In genomic region chr2:222424281-222424728, GRCh38 we compare ENCODE assay signal across 8 cellular contexts. TPM values are rescaled to one million over a fixed set of nuclear protein-coding genes. Genes with fewer than 3 reads are reported as not detected.
DNase-seq lines count a peak whose midpoint lies in the region; ATAC-seq lines count a peak whose summit lies in the region.

Gene SGPP2, plus strand, starts transcription at chr2:222424543. Its CDS starts 60 bp downstream, at chr2:222424603.

- H3K4me3 ChIP-seq in effector memory CD4-positive, alpha-beta T cell (ENCODE audit: insufficient read depth, low read depth, low read length, poor library complexity, severe bottlenecking), result peak within 1 kb of the TSS; percentile 62

- DNase-seq in DMS53 (lab: John Stamatoyannopoulos, UW) (peak; percentile 65), DMS53 treated with DMSO at 0.1 percent for 48 hours (lab: John Stamatoyannopoulos, UW; ENCODE audit: unreplicated experiment) (no peak), T-helper 17 cell (peak; percentile 9 to 31 (median 17)), SW 1271 (lab: John Stamatoyannopoulos, UW) (no peak), epidermal melanocyte (ENCODE audit: insufficient read length, low spot score) (no peak)
- DNase-seq in effector memory CD4-positive, alpha-beta T cell, result peak in 1 of 3 donors; percentile 8
- DNase-seq in naive thymus-derived CD8-positive, alpha-beta T cell, result no peak

- peaks cover 3% of the 10 kb centered on the region for H3K4me1 ChIP-seq in effector memory CD4-positive, alpha-beta T cell (ENCODE audit: control insufficient read depth, insufficient read depth, low read length, poor library complexity, severe bottlenecking)

- peak within 1 kb of the TSS; percentile 98 for H3K4me3 Mint-ChIP-seq in T-helper 17 cell
- peak within 1 kb of the TSS; percentile 50 to 81 (median 76) for H3K4me3 Mint-ChIP-seq in naive thymus-derived CD8-positive, alpha-beta T cell

- H3K27me3 Mint-ChIP-seq in T-helper 17 cell, result peaks cover 34% of the 10 kb centered on the region
- H3K27me3 Mint-ChIP-seq in naive thymus-derived CD8-positive, alpha-beta T cell, result peaks cover 39 to 62% (median 56%) of the 10 kb centered on the region in 5 donors

- peaks cover 30% of the 10 kb centered on the region for H3K4me1 Mint-ChIP-seq in T-helper 17 cell
- H3K4me1 Mint-ChIP-seq in naive thymus-derived CD8-positive, alpha-beta T cell, result peaks cover 9 to 19% (median 17%) of the 10 kb centered on the region in 4 donors

- H3K36me3 ChIP-seq in effector memory CD4-positive, alpha-beta T cell (ENCODE audit: control insufficient read depth, insufficient read depth, low read length), result no peaks in the 10 kb centered on the region

- H3K9me3 Mint-ChIP-seq in naive thymus-derived CD8-positive, alpha-beta T cell, result peaks cover 0 to 2% (median 0%) of the 10 kb centered on the region in 9 donors

- peak within 1 kb of the TSS; percentile 96 for H3K27ac Mint-ChIP-seq in T-helper 17 cell
- peak within 1 kb of the TSS in 3 of 10 donors; percentile 24 to 80 (median 41) for H3K27ac Mint-ChIP-seq in naive thymus-derived CD8-positive, alpha-beta T cell

- no peaks in the 10 kb centered on the region for H3K27me3 ChIP-seq in effector memory CD4-positive, alpha-beta T cell (replicated peaks; ENCODE audit: control insufficient read depth, insufficient read depth, low read length, poor library complexity, severe bottlenecking)

- H3K36me3 Mint-ChIP-seq in T-helper 17 cell (ENCODE audit: low read depth), result peaks cover 7% of the 10 kb centered on the region
- peaks cover 0 to 4% (median 0%) of the 10 kb centered on the region in 3 donors for H3K36me3 Mint-ChIP-seq in naive thymus-derived CD8-positive, alpha-beta T cell

- no peaks in the 10 kb centered on the region for H3K9me3 ChIP-seq in T-helper 17 cell (ENCODE audit: control insufficient read depth, low read length, poor library complexity, severe bottlenecking)
- H3K9me3 ChIP-seq in effector memory CD4-positive, alpha-beta T cell (ENCODE audit: control insufficient read depth, low read length), result no peaks in the 10 kb centered on the region

- H3K27ac ChIP-seq in effector memory CD4-positive, alpha-beta T cell (ENCODE audit: insufficient read depth, low read length, poor library complexity, severe bottlenecking), result peak within 1 kb of the TSS; percentile 63

- POLR2A ChIA-PET in naive thymus-derived CD8-positive, alpha-beta T cell (lab: Charles Lee), result no interaction called here

- ATAC-seq in HG02885 (IDR thresholded peaks at IDR 0.05; ENCODE audit: poor library complexity, unreplicated experiment) (peak; percentile 36), T-helper 17 cell (peak; percentile 52)
- ATAC-seq in naive thymus-derived CD8-positive, alpha-beta T cell, result no peak

RNA-seq across cellular contexts. Expression of gene SGPP2, which starts in this region (rescaled TPM):
- total RNA-seq in T-helper 17 cell, result 1 to 10 TPM; 4.5 to 5.1 TPM
- under 1 TPM; 0.31 to 0.33 TPM for total RNA-seq in naive thymus-derived CD8-positive, alpha-beta T cell
- polyA plus RNA-seq in naive thymus-derived CD8-positive, alpha-beta T cell, result not detected

Comparison
In these comparisons a context has a peak if more than half of its experiments do, and no peak if none do; other contexts are left out.
1. RNA of gene SGPP2 (total RNA-seq): 4.5 to 5.1 TPM in T-helper 17 cell; 0.31 to 0.33 TPM in naive thymus-derived CD8-positive, alpha-beta T cell; every median in the first group is over 4 times any median in the second.
2. DNase-seq: peak in DMS53 (single experiment) and T-helper 17 cell (3 of 3); none in DMS53 treated with DMSO at 0.1 percent for 48 hours (single experiment), naive thymus-derived CD8-positive, alpha-beta T cell (0 of 10), SW 1271 (0 of 2) and epidermal melanocyte (single experiment).
3. ATAC-seq: peak in HG02885 (single experiment) and T-helper 17 cell (single experiment); none in naive thymus-derived CD8-positive, alpha-beta T cell (0 of 2).